Comparison of ENCODE assay signal across 2 cellular contexts in genomic region chrX:31543565-31544125, GRCh38.
TF ChIP-seq lines count a peak whose summit lies in the region.

No MANE protein-coding gene starts in this region.

TF ChIP-seq in HEK293, 187 proteins besides CTCF, POLR2A, EP300 and RAD21 (continued from another document):
- TF ChIP-seq ZNF580 (tag by site-specific recombination; IDR thresholded peaks at IDR 0.05) (0 out of 2 replicates have a peak, but pooled peaks have one; percentile 37), ZNF513 (tag by site-specific recombination; IDR thresholded peaks at IDR 0.05) (peak; percentile 56), ZNF555 (tag by site-specific recombination; conservative IDR thresholded peaks at IDR 0.05) (no peak), ZXDB (tag by site-specific recombination; IDR thresholded peaks at IDR 0.05) (peak; percentile 70; the same call in 1 of the 2 replicates), OSR2 (tag by site-specific recombination; IDR thresholded peaks at IDR 0.05) (peak; percentile 85), ZBTB44 (tag by site-specific recombination; IDR thresholded peaks at IDR 0.05) (0 out of 2 replicates have a peak, but pooled peaks have one; percentile 27)

TF ChIP-seq in K562, 482 proteins besides CTCF, POLR2A, EP300 and RAD21 (continued from another document):
- TF ChIP-seq PBX2 (CRISPR knock-in tag; IDR thresholded peaks at IDR 0.05; ENCODE audit: low read depth) (no peak), PBX2 (tag; conservative IDR thresholded peaks at IDR 0.05; ENCODE audit: low read depth) (peak; percentile 28; the same call in 1 of the 2 replicates)
